In the genomic region with DNA sequence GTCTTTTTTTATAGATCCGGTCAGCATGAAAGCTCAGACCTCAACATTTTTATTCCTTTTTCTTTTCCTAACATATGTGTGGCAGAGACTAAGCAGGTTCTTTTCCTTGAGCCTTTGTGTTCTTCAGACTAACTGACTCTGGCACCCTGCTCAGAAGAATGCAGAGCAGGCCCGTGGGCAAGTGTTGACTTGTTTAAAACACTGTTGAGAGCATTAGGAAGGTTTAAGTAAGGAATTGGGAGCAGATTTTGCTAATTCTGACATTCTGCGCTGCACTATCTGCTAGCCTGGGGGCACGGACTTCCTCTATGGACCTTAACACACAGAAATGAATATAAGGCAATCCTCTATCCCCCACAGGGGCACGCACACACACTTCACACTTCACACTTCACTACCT, we compare ENCODE assay signal across 17 cellular contexts.
"Had no signal": no experiment of that assay in that cellular context is flagged by ENCODE, and none has a peak within 500 bp of the region (broad histone marks: within the 10 kb centered on the region; RNA-seq: fewer than 3 reads in every experiment).

No MANE protein-coding gene starts in this region.

- H3K27me3 Mint-ChIP-seq: activated CD4-positive, alpha-beta T cell treated with anti-CD3 and anti-CD28 coated beads, Interleukin-2, amount 10 ng/mL, durations not matched to agents 7 days and 5 days; central memory CD8-positive, alpha-beta T cell; stimulated activated naive CD8-positive, alpha-beta T cell treated with anti-CD3 and anti-CD28 coated beads, Interleukin-15, Interleukin-2, amounts not matched to agents 100 ng/mL and 50 ng/mL, for 24 hours had no signal

- H3K9me3 Mint-ChIP-seq: activated CD4-positive, alpha-beta T cell treated with anti-CD3 and anti-CD28 coated beads, Interleukin-2, amount 10 ng/mL, durations not matched to agents 7 days and 5 days; activated naive CD4-positive, alpha-beta T cell treated with anti-CD3 and anti-CD28 coated beads for 36 hours; activated T-helper 17 cell treated with anti-CD3 and anti-CD28 coated beads, Interleukin-2, amount 50 U/mL, for 72 hours; central memory CD8-positive, alpha-beta T cell; stimulated activated naive CD8-positive, alpha-beta T cell treated with anti-CD3 and anti-CD28 coated beads, Interleukin-15, Interleukin-2, amounts not matched to agents 100 ng/mL and 50 ng/mL, for 24 hours; T-helper 1 cell treated with Interleukin-12 subunit alpha and Interleukin-12 subunit beta and Interleukin-4 antibody, amounts not matched to agents 30 μg/mL and 1 μg/mL, for 36 hours had no signal

- H3K4me1 Mint-ChIP-seq: activated CD4-positive, alpha-beta T cell treated with anti-CD3 and anti-CD28 coated beads, Interleukin-2, amount 10 ng/mL, durations not matched to agents 7 days and 5 days; activated T-helper 17 cell treated with anti-CD3 and anti-CD28 coated beads, Interleukin-2, amount 50 U/mL, for 72 hours had no signal

- H3K27ac Mint-ChIP-seq: activated CD4-positive, alpha-beta T cell treated with anti-CD3 and anti-CD28 coated beads, Interleukin-2, amount 10 ng/mL, durations not matched to agents 7 days and 5 days; activated naive CD4-positive, alpha-beta T cell treated with anti-CD3 and anti-CD28 coated beads for 36 hours; activated T-helper 17 cell treated with anti-CD3 and anti-CD28 coated beads, Interleukin-2, amount 50 U/mL, for 72 hours; stimulated activated naive CD8-positive, alpha-beta T cell treated with anti-CD3 and anti-CD28 coated beads, Interleukin-15, Interleukin-2, amounts not matched to agents 100 ng/mL and 50 ng/mL, for 24 hours; T-helper 1 cell treated with Interleukin-12 subunit alpha and Interleukin-12 subunit beta and Interleukin-4 antibody, amounts not matched to agents 30 μg/mL and 1 μg/mL, for 36 hours had no signal

- DNase-seq: activated CD4-positive, alpha-beta T cell treated with anti-CD3 and anti-CD28 coated beads, Interleukin-2, amount 10 ng/mL, durations not matched to agents 7 days and 5 days; activated CD4-positive, CD25-positive, alpha-beta regulatory T cell; activated CD8-positive, alpha-beta memory T cell treated with anti-CD3 and anti-CD28 coated beads for 24 hours; activated naive CD4-positive, alpha-beta T cell treated with anti-CD3 and anti-CD28 coated beads for 36 hours; effector memory CD4-positive, alpha-beta T cell; hypothalamus; mesenchymal stem cell; retina; stimulated activated CD4-positive, alpha-beta T cell treated with anti-CD3 and anti-CD28 coated beads, Interleukin-4, amount 100 ng/mL, for 24 hours had no signal

- ATAC-seq: activated T-helper 17 cell treated with anti-CD3 and anti-CD28 coated beads, Interleukin-2, amount 50 U/mL, for 72 hours had no signal

- H3K9me3 ChIP-seq: thoracic aorta had no signal

- H3K36me3 ChIP-seq: thoracic aorta had no signal

- H3K4me3 ChIP-seq: thoracic aorta had no signal

- H3K4me3 Mint-ChIP-seq: activated CD4-positive, alpha-beta T cell treated with anti-CD3 and anti-CD28 coated beads, Interleukin-2, amount 10 ng/mL, durations not matched to agents 7 days and 5 days; activated naive CD4-positive, alpha-beta T cell treated with anti-CD3 and anti-CD28 coated beads for 36 hours; activated T-helper 17 cell treated with anti-CD3 and anti-CD28 coated beads, Interleukin-2, amount 50 U/mL, for 72 hours; central memory CD8-positive, alpha-beta T cell; stimulated activated naive CD8-positive, alpha-beta T cell treated with anti-CD3 and anti-CD28 coated beads, Interleukin-15, Interleukin-2, amounts not matched to agents 100 ng/mL and 50 ng/mL, for 24 hours; T-helper 1 cell treated with Interleukin-12 subunit alpha and Interleukin-12 subunit beta and Interleukin-4 antibody, amounts not matched to agents 30 μg/mL and 1 μg/mL, for 36 hours had no signal

- H3K79me2 ChIP-seq: parathyroid adenoma had no signal

- H2AFZ ChIP-seq: parathyroid adenoma had no signal

- H3K9ac ChIP-seq: parathyroid adenoma had no signal

- FAIRE-seq: urothelium cell line had no signal

- H3K27ac ChIP-seq: epithelial cell of prostate, parathyroid adenoma had no signal
